In the genomic region with DNA sequence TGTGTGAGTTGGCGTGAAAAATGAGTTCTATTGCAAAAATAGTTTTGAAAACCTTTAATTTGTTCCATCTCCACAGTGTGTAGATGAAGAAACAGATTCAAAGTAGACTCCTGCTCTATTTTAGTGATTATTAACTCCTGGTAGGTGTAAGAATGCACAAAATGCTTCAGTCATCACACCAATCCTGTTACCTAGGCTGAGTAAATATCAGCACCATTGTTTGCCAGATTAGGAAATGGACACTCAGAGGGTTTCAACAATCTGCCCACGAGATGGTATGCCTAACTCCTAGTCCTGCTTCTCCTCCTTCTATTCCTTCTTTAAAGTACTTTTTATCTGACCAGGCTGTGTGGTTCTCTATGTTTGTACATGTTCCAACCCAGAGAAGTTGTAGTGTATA, we compare ENCODE assay signal across 1 cellular context.
TF ChIP-seq lines count a peak whose summit lies in the region.

No MANE protein-coding gene starts in this region.

TF ChIP-seq in H1, 55 proteins besides CTCF, POLR2A, EP300 and RAD21 (continued from another document):
- no peak for TF ChIP-seq USF2 (IDR thresholded peaks at IDR 0.05; ENCODE audit: low read length)
- TF ChIP-seq KDM5A (IDR thresholded peaks at IDR 0.05; ENCODE audit: low read length): no peak
- TF ChIP-seq SIRT6 (IDR thresholded peaks at IDR 0.05; ENCODE audit: low read length): no peak
- no peak for TF ChIP-seq JUND (IDR thresholded peaks at IDR 0.05; ENCODE audit: low read length)
- no peak for TF ChIP-seq RBBP5 (IDR thresholded peaks at IDR 0.05; ENCODE audit: borderline replicate concordance, low read depth, low read length)
- TF ChIP-seq TEAD4 (IDR thresholded peaks at IDR 0.05; ENCODE audit: low read depth, low read length): no peak
- no peak for TF ChIP-seq PHF8 (conservative IDR thresholded peaks at IDR 0.05; ENCODE audit: low read depth, low read length)
